1 cellular context compared by ENCODE assay signal in genomic region chr10:24723788-24724380, GRCh38.
TF ChIP-seq lines count a peak whose summit lies in the region.

Gene ARHGAP21, minus strand, starts transcription at chr10:24723887. Its CDS starts 1,988 bp downstream, at chr10:24721899.

TF ChIP-seq in K562, 482 proteins besides CTCF, POLR2A, EP300 and RAD21 (continued from another document and continues in another):
- TF ChIP-seq, protein P1, sequence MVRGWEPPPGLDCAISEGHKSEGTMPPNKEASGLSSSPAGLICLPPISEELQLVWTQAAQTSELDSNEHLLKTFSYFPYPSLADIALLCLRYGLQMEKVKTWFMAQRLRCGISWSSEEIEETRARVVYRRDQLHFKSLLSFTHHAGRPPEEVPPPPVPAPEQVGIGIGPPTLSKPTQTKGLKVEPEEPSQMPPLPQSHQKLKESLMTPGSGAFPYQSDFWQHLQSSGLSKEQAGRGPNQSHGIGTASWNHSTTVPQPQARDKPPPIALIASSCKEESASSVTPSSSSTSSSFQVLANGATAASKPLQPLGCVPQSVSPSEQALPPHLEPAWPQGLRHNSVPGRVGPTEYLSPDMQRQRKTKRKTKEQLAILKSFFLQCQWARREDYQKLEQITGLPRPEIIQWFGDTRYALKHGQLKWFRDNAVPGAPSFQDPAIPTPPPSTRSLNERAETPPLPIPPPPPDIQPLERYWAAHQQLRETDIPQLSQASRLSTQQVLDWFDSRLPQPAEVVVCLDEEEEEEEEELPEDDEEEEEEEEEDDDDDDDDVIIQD (CRISPR knock-in tag; IDR thresholded peaks at IDR 0.05), result no peak
- TF ChIP-seq ZNF512 (tag; IDR thresholded peaks at IDR 0.05), result no peak
- TF ChIP-seq CHCHD3 (CRISPR knock-in tag; IDR thresholded peaks at IDR 0.05), result no peak
- TF ChIP-seq HINFP (tag; conservative IDR thresholded peaks at IDR 0.05; ENCODE audit: low read depth), result no peak
- no peak for TF ChIP-seq CREM (IDR thresholded peaks at IDR 0.05; ENCODE audit: low read depth)
- no peak for TF ChIP-seq YBX1 (IDR thresholded peaks at IDR 0.05)
- TF ChIP-seq, protein P2, sequence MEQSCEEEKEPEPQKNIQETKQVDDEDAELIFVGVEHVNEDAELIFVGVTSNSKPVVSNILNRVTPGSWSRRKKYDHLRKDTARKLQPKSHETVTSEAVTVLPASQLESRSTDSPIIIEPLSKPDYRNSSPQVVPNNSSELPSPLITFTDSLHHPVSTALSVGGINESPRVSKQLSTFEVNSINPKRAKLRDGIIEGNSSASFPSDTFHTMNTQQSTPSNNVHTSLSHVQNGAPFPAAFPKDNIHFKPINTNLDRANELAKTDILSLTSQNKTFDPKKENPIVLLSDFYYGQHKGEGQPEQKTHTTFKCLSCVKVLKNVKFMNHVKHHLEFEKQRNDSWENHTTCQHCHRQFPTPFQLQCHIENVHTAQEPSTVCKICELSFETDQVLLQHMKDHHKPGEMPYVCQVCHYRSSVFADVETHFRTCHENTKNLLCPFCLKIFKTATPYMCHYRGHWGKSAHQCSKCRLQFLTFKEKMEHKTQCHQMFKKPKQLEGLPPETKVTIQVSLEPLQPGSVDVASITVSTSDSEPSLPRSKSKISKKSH (CRISPR knock-in tag; IDR thresholded peaks at IDR 0.05), result no peak
- TF ChIP-seq CHD2 (IDR thresholded peaks at IDR 0.05; ENCODE audit: low read depth, low read length), result no peak
- TF ChIP-seq ZKSCAN1 (IDR thresholded peaks at IDR 0.05; ENCODE audit: low read depth, low read length), result no peak
- TF ChIP-seq PYGO2 (tag; IDR thresholded peaks at IDR 0.05), result no peak
- TF ChIP-seq CBX3 (IDR thresholded peaks at IDR 0.05; ENCODE audit: borderline replicate concordance in 1 of 2, low read length in 2 of 2), result no peak
- no peak for TF ChIP-seq POLR3G (IDR thresholded peaks at IDR 0.05; ENCODE audit: extremely low read depth, insufficient read length, insufficient replicate concordance)
- TF ChIP-seq MCM3 (IDR thresholded peaks at IDR 0.05), result no peak
- TF ChIP-seq, protein P3, sequence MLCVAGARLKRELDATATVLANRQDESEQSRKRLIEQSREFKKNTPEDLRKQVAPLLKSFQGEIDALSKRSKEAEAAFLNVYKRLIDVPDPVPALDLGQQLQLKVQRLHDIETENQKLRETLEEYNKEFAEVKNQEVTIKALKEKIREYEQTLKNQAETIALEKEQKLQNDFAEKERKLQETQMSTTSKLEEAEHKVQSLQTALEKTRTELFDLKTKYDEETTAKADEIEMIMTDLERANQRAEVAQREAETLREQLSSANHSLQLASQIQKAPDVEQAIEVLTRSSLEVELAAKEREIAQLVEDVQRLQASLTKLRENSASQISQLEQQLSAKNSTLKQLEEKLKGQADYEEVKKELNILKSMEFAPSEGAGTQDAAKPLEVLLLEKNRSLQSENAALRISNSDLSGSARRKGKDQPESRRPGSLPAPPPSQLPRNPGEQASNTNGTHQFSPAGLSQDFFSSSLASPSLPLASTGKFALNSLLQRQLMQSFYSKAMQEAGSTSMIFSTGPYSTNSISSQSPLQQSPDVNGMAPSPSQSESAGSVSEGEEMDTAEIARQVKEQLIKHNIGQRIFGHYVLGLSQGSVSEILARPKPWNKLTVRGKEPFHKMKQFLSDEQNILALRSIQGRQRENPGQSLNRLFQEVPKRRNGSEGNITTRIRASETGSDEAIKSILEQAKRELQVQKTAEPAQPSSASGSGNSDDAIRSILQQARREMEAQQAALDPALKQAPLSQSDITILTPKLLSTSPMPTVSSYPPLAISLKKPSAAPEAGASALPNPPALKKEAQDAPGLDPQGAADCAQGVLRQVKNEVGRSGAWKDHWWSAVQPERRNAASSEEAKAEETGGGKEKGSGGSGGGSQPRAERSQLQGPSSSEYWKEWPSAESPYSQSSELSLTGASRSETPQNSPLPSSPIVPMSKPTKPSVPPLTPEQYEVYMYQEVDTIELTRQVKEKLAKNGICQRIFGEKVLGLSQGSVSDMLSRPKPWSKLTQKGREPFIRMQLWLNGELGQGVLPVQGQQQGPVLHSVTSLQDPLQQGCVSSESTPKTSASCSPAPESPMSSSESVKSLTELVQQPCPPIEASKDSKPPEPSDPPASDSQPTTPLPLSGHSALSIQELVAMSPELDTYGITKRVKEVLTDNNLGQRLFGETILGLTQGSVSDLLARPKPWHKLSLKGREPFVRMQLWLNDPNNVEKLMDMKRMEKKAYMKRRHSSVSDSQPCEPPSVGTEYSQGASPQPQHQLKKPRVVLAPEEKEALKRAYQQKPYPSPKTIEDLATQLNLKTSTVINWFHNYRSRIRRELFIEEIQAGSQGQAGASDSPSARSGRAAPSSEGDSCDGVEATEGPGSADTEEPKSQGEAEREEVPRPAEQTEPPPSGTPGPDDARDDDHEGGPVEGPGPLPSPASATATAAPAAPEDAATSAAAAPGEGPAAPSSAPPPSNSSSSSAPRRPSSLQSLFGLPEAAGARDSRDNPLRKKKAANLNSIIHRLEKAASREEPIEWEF (CRISPR knock-in tag; IDR thresholded peaks at IDR 0.05), result no peak
- no peak for TF ChIP-seq FOXK2 (conservative IDR thresholded peaks at IDR 0.05 in 1 of 2, IDR thresholded peaks at IDR 0.05 in 1 of 2; ENCODE audit: low read depth in 2 of 2)
- no peak for TF ChIP-seq ZBTB1 (CRISPR knock-in tag; IDR thresholded peaks at IDR 0.05; ENCODE audit: borderline replicate concordance, low read depth)
- TF ChIP-seq NFATC3 (IDR thresholded peaks at IDR 0.05), result no peak
- peak; percentile 19 for TF ChIP-seq MYC (IDR thresholded peaks at IDR 0.05; ENCODE audit: low read depth, low read length)
- no peak for TF ChIP-seq MYC (CRISPR knock-in tag; IDR thresholded peaks at IDR 0.05; ENCODE audit: borderline replicate concordance, low read depth)
- no peak for TF ChIP-seq KDM5B (IDR thresholded peaks at IDR 0.05; ENCODE audit: insufficient replicate concordance, low read depth, low read length)
- TF ChIP-seq CCNT2 (IDR thresholded peaks at IDR 0.05; ENCODE audit: borderline replicate concordance, extremely low read depth, insufficient read length, low read depth, low read length), result peak; percentile 23
- no peak for TF ChIP-seq BRF1 (IDR thresholded peaks at IDR 0.05; ENCODE audit: borderline replicate concordance, extremely low read depth, insufficient read length)
- 0 out of 2 replicates have a peak, but pooled peaks have one; percentile 46 for TF ChIP-seq OTX1 (CRISPR knock-in tag; IDR thresholded peaks at IDR 0.05)
- TF ChIP-seq, protein P4, sequence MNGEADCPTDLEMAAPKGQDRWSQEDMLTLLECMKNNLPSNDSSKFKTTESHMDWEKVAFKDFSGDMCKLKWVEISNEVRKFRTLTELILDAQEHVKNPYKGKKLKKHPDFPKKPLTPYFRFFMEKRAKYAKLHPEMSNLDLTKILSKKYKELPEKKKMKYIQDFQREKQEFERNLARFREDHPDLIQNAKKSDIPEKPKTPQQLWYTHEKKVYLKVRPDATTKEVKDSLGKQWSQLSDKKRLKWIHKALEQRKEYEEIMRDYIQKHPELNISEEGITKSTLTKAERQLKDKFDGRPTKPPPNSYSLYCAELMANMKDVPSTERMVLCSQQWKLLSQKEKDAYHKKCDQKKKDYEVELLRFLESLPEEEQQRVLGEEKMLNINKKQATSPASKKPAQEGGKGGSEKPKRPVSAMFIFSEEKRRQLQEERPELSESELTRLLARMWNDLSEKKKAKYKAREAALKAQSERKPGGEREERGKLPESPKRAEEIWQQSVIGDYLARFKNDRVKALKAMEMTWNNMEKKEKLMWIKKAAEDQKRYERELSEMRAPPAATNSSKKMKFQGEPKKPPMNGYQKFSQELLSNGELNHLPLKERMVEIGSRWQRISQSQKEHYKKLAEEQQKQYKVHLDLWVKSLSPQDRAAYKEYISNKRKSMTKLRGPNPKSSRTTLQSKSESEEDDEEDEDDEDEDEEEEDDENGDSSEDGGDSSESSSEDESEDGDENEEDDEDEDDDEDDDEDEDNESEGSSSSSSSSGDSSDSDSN (IDR thresholded peaks at IDR 0.05; ENCODE audit: borderline replicate concordance in 1 of 2, low read depth in 2 of 2, low read length in 2 of 2), result peak in 1 of 2 experiments; percentile 75; a peak in 2 of 4 replicates
- 0 out of 2 replicates have a peak, but pooled peaks have one; percentile 12 for TF ChIP-seq ERF (CRISPR knock-in tag; IDR thresholded peaks at IDR 0.05)
- peak in 1 of 2 experiments; percentile 0 for TF ChIP-seq E2F6 (IDR thresholded peaks at IDR 0.05; ENCODE audit: borderline replicate concordance in 1 of 2, extremely low read depth in 1 of 2, insufficient read depth in 1 of 2, insufficient read length in 1 of 2, low read depth in 1 of 2, low read length in 1 of 2, poor library complexity in 1 of 2, severe bottlenecking in 1 of 2)
- no peak for TF ChIP-seq NCOA1 (IDR thresholded peaks at IDR 0.05; ENCODE audit: low read depth)
- TF ChIP-seq ZNF324 (CRISPR knock-in tag; IDR thresholded peaks at IDR 0.05), result no peak
- TF ChIP-seq ZFP36 (IDR thresholded peaks at IDR 0.05; ENCODE audit: low read depth, low read length, partially characterized antibody), result no peak
- TF ChIP-seq, protein P5, sequence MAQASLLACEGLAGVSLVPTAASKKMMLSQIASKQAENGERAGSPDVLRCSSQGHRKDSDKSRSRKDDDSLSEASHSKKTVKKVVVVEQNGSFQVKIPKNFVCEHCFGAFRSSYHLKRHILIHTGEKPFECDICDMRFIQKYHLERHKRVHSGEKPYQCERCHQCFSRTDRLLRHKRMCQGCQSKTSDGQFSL (CRISPR knock-in tag; IDR thresholded peaks at IDR 0.05), result no peak
- TF ChIP-seq, protein P5 (tag; IDR thresholded peaks at IDR 0.05), result 0 out of 4 replicates have a peak, but pooled peaks of 1 of the 2 experiments have one; percentile 17
- TF ChIP-seq LARP7 (IDR thresholded peaks at IDR 0.05), result no peak
- TF ChIP-seq FOS (IDR thresholded peaks at IDR 0.05; ENCODE audit: extremely low read depth, insufficient read length), result no peak
- TF ChIP-seq TOE1 (IDR thresholded peaks at IDR 0.05; ENCODE audit: borderline replicate concordance), result no peak
- no peak for TF ChIP-seq TOE1 (CRISPR knock-in tag; IDR thresholded peaks at IDR 0.05; ENCODE audit: borderline replicate concordance, low read depth)
- no peak for TF ChIP-seq HNRNPH1 (optimal IDR thresholded peaks at IDR 0.05; ENCODE audit: low read depth, low read length)
- no peak for TF ChIP-seq FOXJ3 (CRISPR knock-in tag; IDR thresholded peaks at IDR 0.05)
- TF ChIP-seq CBFB (CRISPR knock-in tag; IDR thresholded peaks at IDR 0.05), result 0 out of 2 replicates have a peak, but pooled peaks have one; percentile 53
- TF ChIP-seq CEBPB (tag; IDR thresholded peaks at IDR 0.05), result no peak
- no peak for TF ChIP-seq DPF2 (IDR thresholded peaks at IDR 0.05)
- no peak for TF ChIP-seq ZC3H11A (IDR thresholded peaks at IDR 0.05; ENCODE audit: low read depth, low read length)
- TF ChIP-seq ELF1 (tag; IDR thresholded peaks at IDR 0.05), result no peak
- TF ChIP-seq E2F3 (CRISPR knock-in tag; IDR thresholded peaks at IDR 0.05), result no peak
- no peak for TF ChIP-seq PPARD (CRISPR knock-in tag; IDR thresholded peaks at IDR 0.05)
- no peak for TF ChIP-seq JUNB (CRISPR knock-in tag; conservative IDR thresholded peaks at IDR 0.05)
- TF ChIP-seq MED1 (CRISPR knock-in tag; IDR thresholded peaks at IDR 0.05; ENCODE audit: borderline replicate concordance), result no peak
- TF ChIP-seq CTBP1 (IDR thresholded peaks at IDR 0.05; ENCODE audit: borderline replicate concordance), result 0 out of 2 replicates have a peak, but pooled peaks have one; percentile 34
- TF ChIP-seq MEF2A (IDR thresholded peaks at IDR 0.05; ENCODE audit: control insufficient read depth, low read depth, low read length), result no peak
- TF ChIP-seq, protein P6, sequence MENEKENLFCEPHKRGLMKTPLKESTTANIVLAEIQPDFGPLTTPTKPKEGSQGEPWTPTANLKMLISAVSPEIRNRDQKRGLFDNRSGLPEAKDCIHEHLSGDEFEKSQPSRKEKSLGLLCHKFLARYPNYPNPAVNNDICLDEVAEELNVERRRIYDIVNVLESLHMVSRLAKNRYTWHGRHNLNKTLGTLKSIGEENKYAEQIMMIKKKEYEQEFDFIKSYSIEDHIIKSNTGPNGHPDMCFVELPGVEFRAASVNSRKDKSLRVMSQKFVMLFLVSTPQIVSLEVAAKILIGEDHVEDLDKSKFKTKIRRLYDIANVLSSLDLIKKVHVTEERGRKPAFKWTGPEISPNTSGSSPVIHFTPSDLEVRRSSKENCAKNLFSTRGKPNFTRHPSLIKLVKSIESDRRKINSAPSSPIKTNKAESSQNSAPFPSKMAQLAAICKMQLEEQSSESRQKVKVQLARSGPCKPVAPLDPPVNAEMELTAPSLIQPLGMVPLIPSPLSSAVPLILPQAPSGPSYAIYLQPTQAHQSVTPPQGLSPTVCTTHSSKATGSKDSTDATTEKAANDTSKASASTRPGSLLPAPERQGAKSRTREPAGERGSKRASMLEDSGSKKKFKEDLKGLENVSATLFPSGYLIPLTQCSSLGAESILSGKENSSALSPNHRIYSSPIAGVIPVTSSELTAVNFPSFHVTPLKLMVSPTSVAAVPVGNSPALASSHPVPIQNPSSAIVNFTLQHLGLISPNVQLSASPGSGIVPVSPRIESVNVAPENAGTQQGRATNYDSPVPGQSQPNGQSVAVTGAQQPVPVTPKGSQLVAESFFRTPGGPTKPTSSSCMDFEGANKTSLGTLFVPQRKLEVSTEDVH (IDR thresholded peaks at IDR 0.05; ENCODE audit: low read depth, partially characterized antibody), result no peak
- no peak for TF ChIP-seq FOXJ2 (tag; IDR thresholded peaks at IDR 0.05)
- no peak for TF ChIP-seq TRIM28 (IDR thresholded peaks at IDR 0.05)
